In the genomic region with DNA sequence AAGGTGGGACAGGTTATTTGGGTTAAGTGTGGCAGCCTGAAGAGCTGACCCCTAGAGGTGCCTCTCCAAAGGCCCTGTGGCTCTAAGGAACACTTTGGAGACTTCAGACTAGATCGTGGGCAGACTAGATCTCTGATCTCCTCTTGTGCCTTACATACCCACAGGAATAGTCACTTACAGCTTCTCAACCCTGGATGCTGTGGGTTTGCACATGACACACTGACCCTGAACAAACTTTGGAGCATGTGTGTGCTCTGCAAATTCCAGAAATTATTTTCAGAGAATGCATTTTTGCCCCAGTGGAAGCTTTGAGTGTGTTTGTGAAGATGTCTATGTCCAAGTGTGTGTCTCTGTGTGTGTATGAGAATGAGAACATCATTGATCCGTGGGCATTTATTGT, we compare ENCODE assay signal across 13 cellular contexts.
"Had no signal": no experiment of that assay in that cellular context is flagged by ENCODE, and none has a peak within 500 bp of the region (broad histone marks: within the 10 kb centered on the region; RNA-seq: fewer than 3 reads in every experiment).

No MANE protein-coding gene starts in this region.

- H3K4me3 ChIP-seq: body of pancreas, mucosa of descending colon, spleen had no signal

- H3K9me3 ChIP-seq: body of pancreas, mucosa of descending colon, spleen had no signal

- H3K27ac ChIP-seq: spleen had no signal

- DNase-seq: activated B cell treated with CpG ODN at 0.5 μM for 24 hours; activated CD4-positive, alpha-beta T cell treated with anti-CD3 and anti-CD28 coated beads for 48 hours; activated gamma-delta T cell treated with Interleukin-2 at 50 U/mL for 16 hours; activated T-cell treated with anti-CD3 and anti-CD28 coated beads, Interleukin-2, amount 50 U/mL, for 72 hours; amniotic stem cell; body of pancreas; central memory CD4-positive, alpha-beta T cell; cortex of kidney; effector CD8-positive, alpha-beta T cell; mucosa of descending colon; occipital lobe; right cardiac atrium; spleen had no signal

- H3K27me3 ChIP-seq: body of pancreas, spleen had no signal

- ATAC-seq: activated T-cell treated with anti-CD3 and anti-CD28 coated beads, Interleukin-2, amount 50 U/mL, for 72 hours; body of pancreas; mucosa of descending colon; right cardiac atrium had no signal

- H3K36me3 ChIP-seq: spleen had no signal

- H3K4me1 ChIP-seq: spleen had no signal
